In the genomic region with DNA sequence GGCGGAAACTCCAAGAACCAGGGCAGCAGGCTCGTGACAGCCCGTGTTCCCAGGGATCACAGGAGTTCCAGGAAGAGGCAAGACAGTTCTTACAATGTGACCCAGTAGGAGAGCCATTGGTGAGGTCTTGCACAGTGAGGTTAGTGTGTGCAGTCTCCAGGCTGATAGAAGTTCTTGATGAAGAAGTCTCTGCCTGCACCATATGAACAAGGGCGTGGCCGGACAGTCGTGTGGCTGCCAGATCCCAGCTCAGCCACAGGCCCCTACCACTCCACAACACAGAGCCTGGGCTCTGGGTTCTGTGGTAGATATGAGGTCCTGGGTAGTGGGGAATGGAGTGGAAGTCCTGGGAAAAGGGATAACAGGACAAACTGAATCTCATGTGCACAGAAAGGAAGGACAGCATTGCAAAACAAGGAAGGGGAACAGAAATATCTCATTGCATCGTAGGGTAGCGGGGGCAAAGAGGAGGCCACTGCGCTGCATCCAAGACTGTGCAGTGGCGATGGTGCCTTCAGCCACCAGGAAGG, we compare ENCODE assay signal across 8 cellular contexts.
A peak's percentile ranks its signal among the peaks of the same experiment; 100 is the strongest.
DNase-seq lines count a peak whose midpoint lies in the region; ATAC-seq lines count a peak whose summit lies in the region.

No MANE protein-coding gene starts in this region.

- H3K27me3 Mint-ChIP-seq in activated T-cell treated with anti-CD3 and anti-CD28 coated beads, Interleukin-2, amount 50 U/mL, for 72 hours (ENCODE audit: low read depth) = peaks cover 3% of the 10 kb centered on the region

- peaks cover 0 to 3% (median 0%) of the 10 kb centered on the region in 3 experiments for H3K27me3 ChIP-seq in neuronal stem cell (ENCODE audit: control insufficient read depth in 3 of 3, insufficient read depth in 3 of 3, low read depth in 1 of 3, low read length in 3 of 3)

- no CpG with 5 or more reads among the region's 10 CpGs for WGBS in neuronal stem cell (ENCODE audit: extremely low coverage in 2 of 2, insufficient read length in 2 of 2, insufficient replicate concordance in 1 of 2), 2 donors

- H2BK12ac ChIP-seq in neuronal stem cell (ENCODE audit: low read length) = no peak overlapping the region

- no peak overlapping the region for H2AK5ac ChIP-seq in neuronal stem cell (ENCODE audit: low read depth, low read length)

- H4K91ac ChIP-seq in neuronal stem cell (ENCODE audit: low read depth, low read length, poor library complexity) = no peak overlapping the region

- peak overlapping the region; percentile 42 for H3K4me2 ChIP-seq in neuronal stem cell (ENCODE audit: insufficient read depth, low read length, poor library complexity, severe bottlenecking)

- H3K4me1 Mint-ChIP-seq in activated T-cell treated with anti-CD3 and anti-CD28 coated beads, Interleukin-2, amount 50 U/mL, for 72 hours (ENCODE audit: low read depth) = peaks cover 41% of the 10 kb centered on the region

- ATAC-seq in GM18499 (IDR thresholded peaks at IDR 0.05; ENCODE audit: insufficient read depth, unreplicated experiment) = peak; percentile 9
- ATAC-seq in activated T-cell treated with anti-CD3 and anti-CD28 coated beads, Interleukin-2, amount 50 U/mL, for 72 hours (replicated peaks in 1 of 2) = no peak

- peak overlapping the region; percentile 96 for H2AFZ ChIP-seq in neuronal stem cell (ENCODE audit: low read length)

- H3K14ac ChIP-seq in neuronal stem cell (ENCODE audit: low read length) = no peak overlapping the region

- peak overlapping the region; percentile 17 for H2BK15ac ChIP-seq in neuronal stem cell (ENCODE audit: low read length)

- peak overlapping the region; percentile 100 for H3K27ac Mint-ChIP-seq in activated T-cell treated with anti-CD3 and anti-CD28 coated beads, Interleukin-2, amount 50 U/mL, for 72 hours

- peaks cover 0 to 6% of the 10 kb centered on the region in 2 donors for H3K4me1 ChIP-seq in neuronal stem cell (ENCODE audit: control insufficient read depth in 2 of 2, insufficient read depth in 1 of 2, low read depth in 1 of 2, low read length in 2 of 2)

- peak overlapping the region; percentile 89 for H3K18ac ChIP-seq in neuronal stem cell (ENCODE audit: low read length)

- peak overlapping the region; percentile 90 to 94 for H3K4me3 Mint-ChIP-seq in activated T-cell treated with anti-CD3 and anti-CD28 coated beads, Interleukin-2, amount 50 U/mL, for 72 hours

- H2BK120ac ChIP-seq in neuronal stem cell (ENCODE audit: low read depth, low read length) = no peak overlapping the region

- H3K9me3 Mint-ChIP-seq in activated T-cell treated with anti-CD3 and anti-CD28 coated beads, Interleukin-2, amount 50 U/mL, for 72 hours = no peaks in the 10 kb centered on the region

- H3K4ac ChIP-seq in neuronal stem cell (ENCODE audit: low read length) = no peak overlapping the region

- no peaks in the 10 kb centered on the region for H3K36me3 ChIP-seq in neuronal stem cell (replicated peaks in 1 of 2; ENCODE audit: control insufficient read depth in 2 of 2, insufficient read depth in 2 of 2, low read length in 2 of 2)

- DNase-seq in A172 (ENCODE audit: low spot score) (peak; percentile 11), M059J (ENCODE audit: low read depth) (peak; percentile 27), foreskin melanocyte (peak; percentile 42), neuronal stem cell (ENCODE audit: low spot score) (no peak), NCI-H1930 (lab: John Stamatoyannopoulos, UW) (no peak), NCI-H524 treated with DMSO at 0.1 percent for 48 hours (lab: John Stamatoyannopoulos, UW) (no peak)
- DNase-seq in activated T-cell treated with anti-CD3 and anti-CD28 coated beads, Interleukin-2, amount 50 U/mL, for 72 hours = peak in 1 of 2 donors; percentile 18

- H3K4me3 ChIP-seq in neuronal stem cell (ENCODE audit: low read length in 2 of 2) = peak overlapping the region; percentile 65 to 88

- peak overlapping the region; percentile 75 for H3K9ac ChIP-seq in neuronal stem cell (ENCODE audit: low read depth, low read length, poor library complexity)

- peaks cover 3 to 16% of the 10 kb centered on the region in 2 donors for H3K9me3 ChIP-seq in neuronal stem cell (replicated peaks in 1 of 2; ENCODE audit: control insufficient read depth in 2 of 2, insufficient read depth in 1 of 2, low read depth in 1 of 2, low read length in 2 of 2)

- peaks cover 4 to 6% of the 10 kb centered on the region in 2 donors for H3K36me3 Mint-ChIP-seq in activated T-cell treated with anti-CD3 and anti-CD28 coated beads, Interleukin-2, amount 50 U/mL, for 72 hours (ENCODE audit: insufficient read depth in 2 of 2)

- peak overlapping the region; percentile 73 for H2BK5ac ChIP-seq in neuronal stem cell (ENCODE audit: low read length)

- peak overlapping the region; percentile 93 for H3K27ac ChIP-seq in neuronal stem cell (replicated peaks; ENCODE audit: low read length)

- H4K8ac ChIP-seq in neuronal stem cell (ENCODE audit: low read depth, low read length) = peak overlapping the region; percentile 83

- no peak overlapping the region for H3K23ac ChIP-seq in neuronal stem cell (ENCODE audit: low read depth, low read length, poor library complexity)

- no peaks in the 10 kb centered on the region for H3K79me1 ChIP-seq in neuronal stem cell (ENCODE audit: low read depth, low read length)

Comparison
In these comparisons a context has a peak if more than half of its experiments do, and no peak if none do; other contexts are left out.
1. DNase-seq: peak in A172 (single experiment), M059J (single experiment) and foreskin melanocyte (single experiment); none in neuronal stem cell (single experiment), NCI-H1930 (0 of 2) and NCI-H524 treated with DMSO at 0.1 percent for 48 hours (single experiment).